ENCODE assay signal across 1 cellular context in genomic region chr1:206694551-206695124, GRCh38.
TF ChIP-seq lines count a peak whose summit lies in the region.

No MANE protein-coding gene starts in this region.

TF ChIP-seq in WTC11, 78 proteins besides CTCF, POLR2A, EP300 and RAD21 (continued from another document):
- TF ChIP-seq ARID4B (CRISPR knock-in tag; IDR thresholded peaks at IDR 0.05; ENCODE audit: borderline replicate concordance), result no peak
- no peak for TF ChIP-seq ZNF219 (CRISPR knock-in tag; IDR thresholded peaks at IDR 0.05; ENCODE audit: borderline replicate concordance)
- TF ChIP-seq TEAD4 (CRISPR knock-in tag; IDR thresholded peaks at IDR 0.05), result peak; percentile 91; the same call in 1 of the 2 replicates
- no peak for TF ChIP-seq TCF7 (CRISPR knock-in tag; IDR thresholded peaks at IDR 0.05; ENCODE audit: low read depth)
- TF ChIP-seq ZNF396 (CRISPR knock-in tag; IDR thresholded peaks at IDR 0.05; ENCODE audit: borderline replicate concordance), result no peak
- no peak for TF ChIP-seq GTF2I (CRISPR knock-in tag; conservative IDR thresholded peaks at IDR 0.05)
- TF ChIP-seq ZMAT4 (CRISPR knock-in tag; IDR thresholded peaks at IDR 0.05), result no peak
- TF ChIP-seq FOXP4 (CRISPR knock-in tag; IDR thresholded peaks at IDR 0.05), result no peak
- TF ChIP-seq ZNF138 (CRISPR knock-in tag; conservative IDR thresholded peaks at IDR 0.05), result no peak
- no peak for TF ChIP-seq ZNF532 (CRISPR knock-in tag; IDR thresholded peaks at IDR 0.05; ENCODE audit: borderline replicate concordance)
- peak; percentile 83; the same call in 1 of the 2 replicates for TF ChIP-seq TEAD1 (CRISPR knock-in tag; IDR thresholded peaks at IDR 0.05)
- TF ChIP-seq ZNF416 (CRISPR knock-in tag; IDR thresholded peaks at IDR 0.05), result no peak
